Comparison of ENCODE assay signal across 29 cellular contexts in genomic region chr2:51758080-51758479, GRCh38.
"Had no signal": no experiment of that assay in that cellular context is flagged by ENCODE, and none has a peak within 500 bp of the region (broad histone marks: within the 10 kb centered on the region; RNA-seq: fewer than 3 reads in every experiment).

No MANE protein-coding gene starts in this region.

- DNase-seq: activated CD4-positive, alpha-beta T cell treated with anti-CD3 and anti-CD28 coated beads, Interleukin-2, amount 10 ng/mL, durations not matched to agents 24 days and 14 days; activated CD4-positive, alpha-beta T cell treated with anti-CD3 and anti-CD28 coated beads, Interleukin-2, amount 50 U/mL, for 4 hours; activated CD8-positive, alpha-beta T cell treated with anti-CD3 and anti-CD28 coated beads, Interleukin-2, amount 10 ng/mL, durations not matched to agents 7 days and 5 days; activated gamma-delta T cell; activated naive CD4-positive, alpha-beta T cell treated with Interleukin-2 at 50 U/mL for 16 hours; activated naive CD8-positive, alpha-beta T cell treated with anti-CD3 and anti-CD28 coated beads, Interleukin-2, amount 10 ng/mL, durations not matched to agents 7 days and 5 days; activated T-cell treated with anti-CD3 and anti-CD28 coated beads, Interleukin-2, amount 50 U/mL, for 24 hours; amygdala; body of pancreas; MM.1S; MV-4-11; NCI-H1092; NCI-H1436 treated with DMSO at 0.1 percent for 48 hours; NCI-H187 treated with DMSO at 0.1 percent for 48 hours; NCI-H2081; NCI-H345; NCI-H524 treated with DMSO at 0.1 percent for 48 hours; Peyer's patch; RPMI8226; SHP77 treated with DMSO at 0.1 percent for 48 hours; SK-N-SH had no signal

- H3K4me3 ChIP-seq: ascending aorta, body of pancreas, breast epithelium, Peyer's patch, SJSA1 had no signal

- H3K4me1 Mint-ChIP-seq: activated CD4-positive, alpha-beta T cell treated with anti-CD3 and anti-CD28 coated beads, Interleukin-2, amount 10 ng/mL, durations not matched to agents 24 days and 14 days; activated naive CD4-positive, alpha-beta T cell treated with anti-CD3 and anti-CD28 coated beads, Interleukin-2, amount 50 U/mL, for 24 hours; activated naive CD8-positive, alpha-beta T cell treated with anti-CD3 and anti-CD28 coated beads, Interleukin-2, amount 10 ng/mL, durations not matched to agents 7 days and 5 days had no signal

- H3K9ac ChIP-seq: SK-N-SH had no signal

- H3K27me3 Mint-ChIP-seq: activated CD4-positive, alpha-beta T cell treated with anti-CD3 and anti-CD28 coated beads, Interleukin-2, amount 10 ng/mL, durations not matched to agents 24 days and 14 days; activated naive CD4-positive, alpha-beta T cell treated with anti-CD3 and anti-CD28 coated beads, Interleukin-2, amount 50 U/mL, for 24 hours; activated naive CD8-positive, alpha-beta T cell treated with anti-CD3 and anti-CD28 coated beads, Interleukin-2, amount 10 ng/mL, durations not matched to agents 7 days and 5 days; activated T-cell treated with anti-CD3 and anti-CD28 coated beads, Interleukin-2, amount 50 U/mL, for 24 hours had no signal

- H3K36me3 Mint-ChIP-seq: activated naive CD4-positive, alpha-beta T cell treated with anti-CD3 and anti-CD28 coated beads, Interleukin-2, amount 50 U/mL, for 24 hours; activated naive CD8-positive, alpha-beta T cell treated with anti-CD3 and anti-CD28 coated beads, Interleukin-2, amount 10 ng/mL, durations not matched to agents 7 days and 5 days had no signal

- H3K27ac Mint-ChIP-seq: activated CD4-positive, alpha-beta T cell treated with anti-CD3 and anti-CD28 coated beads, Interleukin-2, amount 10 ng/mL, durations not matched to agents 24 days and 14 days; activated CD8-positive, alpha-beta T cell treated with anti-CD3 and anti-CD28 coated beads, Interleukin-2, amount 10 ng/mL, durations not matched to agents 7 days and 5 days; activated naive CD4-positive, alpha-beta T cell treated with anti-CD3 and anti-CD28 coated beads, Interleukin-2, amount 50 U/mL, for 24 hours; activated naive CD8-positive, alpha-beta T cell treated with anti-CD3 and anti-CD28 coated beads, Interleukin-2, amount 10 ng/mL, durations not matched to agents 7 days and 5 days; activated T-cell treated with anti-CD3 and anti-CD28 coated beads, Interleukin-2, amount 50 U/mL, for 24 hours; activated T-helper 2 cell treated with anti-CD3 and anti-CD28 coated beads, Interferon-gamma antibody, Interleukin-2, Interleukin-4, amounts not matched to agents 10 μg/mL and 5 μg/mL and 100 μg/mL, durations not matched to agents 14 hours and 24 hours and 36 hours; T-helper 1 cell treated with Interleukin-12 subunit alpha and Interleukin-12 subunit beta and Interleukin-4 antibody, amounts not matched to agents 30 μg/mL and 1 μg/mL, for 36 hours; T-helper 2 cell treated with Interferon-gamma antibody and Interleukin-4, amounts not matched to agents 5 μg/mL and 100 μg/mL, for 36 hours had no signal

- ATAC-seq: activated CD8-positive, alpha-beta T cell treated with anti-CD3 and anti-CD28 coated beads, Interleukin-2, amount 10 ng/mL, durations not matched to agents 7 days and 5 days; body of pancreas had no signal

- H3K27ac ChIP-seq: ascending aorta, body of pancreas, breast epithelium, Peyer's patch, SJSA1 had no signal

- H3K27me3 ChIP-seq: ascending aorta, body of pancreas, breast epithelium, Peyer's patch, SJSA1 had no signal

- FAIRE-seq: TTC549 had no signal

- H3K4me1 ChIP-seq: ascending aorta, body of pancreas, breast epithelium, Peyer's patch, SJSA1 had no signal

- H3K36me3 ChIP-seq: ascending aorta, breast epithelium, Peyer's patch, SJSA1 had no signal

- H3K9me3 ChIP-seq: ascending aorta, body of pancreas, breast epithelium, Peyer's patch, SJSA1, SK-N-SH had no signal

- H3K4me2 ChIP-seq: SK-N-SH had no signal

- H3K9me3 Mint-ChIP-seq: activated CD4-positive, alpha-beta T cell treated with anti-CD3 and anti-CD28 coated beads, Interleukin-2, amount 10 ng/mL, durations not matched to agents 24 days and 14 days; activated naive CD4-positive, alpha-beta T cell treated with anti-CD3 and anti-CD28 coated beads, Interleukin-2, amount 50 U/mL, for 24 hours; activated naive CD8-positive, alpha-beta T cell treated with anti-CD3 and anti-CD28 coated beads, Interleukin-2, amount 10 ng/mL, durations not matched to agents 7 days and 5 days had no signal

- H3K4me3 Mint-ChIP-seq: activated CD4-positive, alpha-beta T cell treated with anti-CD3 and anti-CD28 coated beads, Interleukin-2, amount 10 ng/mL, durations not matched to agents 24 days and 14 days; activated CD8-positive, alpha-beta T cell treated with anti-CD3 and anti-CD28 coated beads, Interleukin-2, amount 10 ng/mL, durations not matched to agents 7 days and 5 days; activated naive CD4-positive, alpha-beta T cell treated with anti-CD3 and anti-CD28 coated beads, Interleukin-2, amount 50 U/mL, for 24 hours; activated naive CD8-positive, alpha-beta T cell treated with anti-CD3 and anti-CD28 coated beads, Interleukin-2, amount 10 ng/mL, durations not matched to agents 7 days and 5 days; activated T-cell treated with anti-CD3 and anti-CD28 coated beads, Interleukin-2, amount 50 U/mL, for 24 hours; T-helper 1 cell treated with Interleukin-12 subunit alpha and Interleukin-12 subunit beta and Interleukin-4 antibody, amounts not matched to agents 30 μg/mL and 1 μg/mL, for 36 hours; T-helper 2 cell treated with Interferon-gamma antibody and Interleukin-4, amounts not matched to agents 5 μg/mL and 100 μg/mL, for 36 hours had no signal

- H3K9me2 ChIP-seq: SK-N-SH had no signal
